In genomic region chrX:136582624-136583023, GRCh38 we compare ENCODE assay signal across 23 cellular contexts.
"Had no signal": no experiment of that assay in that cellular context is flagged by ENCODE, and none has a peak within 500 bp of the region (broad histone marks: within the 10 kb centered on the region; RNA-seq: fewer than 3 reads in every experiment).

No MANE protein-coding gene starts in this region.

- H3K9me3 Mint-ChIP-seq: memory B cell; naive thymus-derived CD8-positive, alpha-beta T cell; stimulated activated memory B cell treated with anti-CD40 and anti-IgM and Interleukin-4, amounts not matched to agents 10 μg/mL and 1 μg/mL and 100 μg/mL, for 72 hours; stimulated activated naive CD8-positive, alpha-beta T cell treated with anti-CD3 and anti-CD28 coated beads, Interleukin-15, amount 100 ng/mL, for 72 hours; type B pancreatic cell had no signal

- H3K27me3 Mint-ChIP-seq: memory B cell; naive thymus-derived CD8-positive, alpha-beta T cell; stimulated activated memory B cell treated with anti-CD40 and anti-IgM and Interleukin-4, amounts not matched to agents 10 μg/mL and 1 μg/mL and 100 μg/mL, for 72 hours; stimulated activated naive CD8-positive, alpha-beta T cell treated with anti-CD3 and anti-CD28 coated beads, Interleukin-15, amount 100 ng/mL, for 72 hours; type B pancreatic cell had no signal

- H3K4me3 Mint-ChIP-seq: memory B cell; naive thymus-derived CD8-positive, alpha-beta T cell; nephron; neural crest cell; stimulated activated memory B cell treated with anti-CD40 and anti-IgM and Interleukin-4, amounts not matched to agents 10 μg/mL and 1 μg/mL and 100 μg/mL, for 72 hours; stimulated activated naive CD8-positive, alpha-beta T cell treated with anti-CD3 and anti-CD28 coated beads, Interleukin-15, amount 100 ng/mL, for 72 hours; type B pancreatic cell had no signal

- DNase-seq: islet precursor cell; left ventricle myocardium inferior; naive thymus-derived CD8-positive, alpha-beta T cell; occipital lobe; right lobe of liver; stimulated activated CD4-positive, alpha-beta T cell treated with anti-CD3 and anti-CD28 coated beads, Interleukin-1b, Interleukin-23, amount 100 ng/mL, for 48 hours; stimulated activated CD4-positive, alpha-beta T cell treated with anti-CD3 and anti-CD28 coated beads, Interleukin-2, amount 100 ng/mL, for 48 hours; stimulated activated CD4-positive, alpha-beta T cell treated with anti-CD3 and anti-CD28 coated beads, Interleukin-4, amount 100 ng/mL, for 4 hours; stimulated activated CD8-positive, alpha-beta memory T cell treated with anti-CD3 and anti-CD28 coated beads, Interleukin-4, amount 100 ng/mL, for 48 hours; stimulated activated naive CD4-positive, alpha-beta T cell treated with Interleukin-2 at 50 U/mL for 16 hours; stimulated activated naive CD8-positive, alpha-beta T cell treated with anti-CD3 and anti-CD28 coated beads, Interleukin-15, amount 100 ng/mL, for 72 hours; substantia nigra; uterus had no signal

- ATAC-seq: naive thymus-derived CD8-positive, alpha-beta T cell; right lobe of liver; stimulated activated memory B cell treated with anti-CD40 and anti-IgM and Interleukin-4, amounts not matched to agents 10 μg/mL and 1 μg/mL and 100 μg/mL, for 72 hours; stimulated activated naive CD8-positive, alpha-beta T cell treated with anti-CD3 and anti-CD28 coated beads, Interleukin-15, amount 100 ng/mL, for 72 hours had no signal

- H3K4me3 ChIP-seq: left ventricle myocardium inferior, lung, right atrium auricular region, right lobe of liver, smooth muscle cell, tibial nerve, uterus had no signal

- H3K36me3 Mint-ChIP-seq: memory B cell; naive thymus-derived CD8-positive, alpha-beta T cell; stimulated activated memory B cell treated with anti-CD40 and anti-IgM and Interleukin-4, amounts not matched to agents 10 μg/mL and 1 μg/mL and 100 μg/mL, for 72 hours; type B pancreatic cell had no signal

- H3K27ac Mint-ChIP-seq: memory B cell; naive thymus-derived CD8-positive, alpha-beta T cell; nephron; progenitor cell of endocrine pancreas; stimulated activated memory B cell treated with anti-CD40 and anti-IgM and Interleukin-4, amounts not matched to agents 10 μg/mL and 1 μg/mL and 100 μg/mL, for 72 hours; stimulated activated naive CD8-positive, alpha-beta T cell treated with anti-CD3 and anti-CD28 coated beads, Interleukin-15, amount 100 ng/mL, for 72 hours; type B pancreatic cell had no signal

- H3K4me1 Mint-ChIP-seq: memory B cell, nephron, neural crest cell had no signal
